25 cellular contexts compared by ENCODE assay signal in genomic region chr2:34112161-34112560, GRCh38.
"Had no signal": no experiment of that assay in that cellular context is flagged by ENCODE, and none has a peak within 500 bp of the region (broad histone marks: within the 10 kb centered on the region; RNA-seq: fewer than 3 reads in every experiment).

No MANE protein-coding gene starts in this region.

- ATAC-seq: natural killer cell treated with Interleukin-12 subunit alpha and Interleukin-12 subunit beta and Interleukin-15 and Interleukin-18, amount 100 ng/mL, for 72 hours; pancreas; right cardiac atrium; right lobe of liver; stimulated activated effector memory CD8-positive, alpha-beta T cell treated with anti-CD3 and anti-CD28 coated beads, Interleukin-12 subunit alpha, Interleukin-12 subunit beta, amount 100 ng/mL, for 72 hours; stimulated activated naive B cell treated with anti-CD40 and anti-IgM and Interleukin-4, amounts not matched to agents 10 μg/mL and 1 μg/mL and 100 μg/mL, for 72 hours had no signal

- H3K27me3 ChIP-seq: neutrophil, pancreas, right lobe of liver, sigmoid colon, stomach, thyroid gland, tibial nerve, upper lobe of left lung, vagina had no signal

- H3K4me3 ChIP-seq: pancreas, prostate gland, right lobe of liver, sigmoid colon, stomach, thoracic aorta, thyroid gland, tibial nerve, upper lobe of left lung, vagina had no signal

- H3K27ac ChIP-seq: neutrophil, pancreas, prostate gland, right lobe of liver, sigmoid colon, stomach, thoracic aorta, thyroid gland, tibial nerve, upper lobe of left lung, vagina had no signal

- H3K4me1 ChIP-seq: pancreas, prostate gland, right lobe of liver, sigmoid colon, stomach, thyroid gland, tibial nerve, upper lobe of left lung, vagina had no signal

- DNase-seq: nephron progenitor cell; nucleus accumbens; pancreas; right cardiac atrium; right lobe of liver; sigmoid colon; small intestine; stimulated activated CD4-positive, alpha-beta T cell treated with anti-CD3 and anti-CD28 coated beads, Interleukin-15, amount 100 ng/mL, for 24 hours; stimulated activated CD4-positive, alpha-beta T cell treated with anti-CD3 and anti-CD28 coated beads, Interleukin-2, amount 100 ng/mL, for 24 hours; stimulated activated CD4-positive, alpha-beta T cell treated with anti-CD3 and anti-CD28 coated beads, Interleukin-2, amount 100 ng/mL, for 48 hours; stimulated activated CD4-positive, alpha-beta T cell treated with anti-CD3 and anti-CD28 coated beads, Interleukin-4, amount 100 ng/mL, for 24 hours; stimulated activated naive B cell treated with anti-CD40 and anti-IgM and Interleukin-4, amounts not matched to agents 10 μg/mL and 1 μg/mL and 100 μg/mL, for 72 hours; stimulated activated naive CD4-positive, alpha-beta T cell treated with Interleukin-2 at 50 U/mL for 16 hours; stomach; thyroid gland; trophoblast cell; upper lobe of left lung had no signal

- H3K9me3 ChIP-seq: neutrophil, pancreas, prostate gland, right lobe of liver, sigmoid colon, stomach, thoracic aorta, thyroid gland, tibial nerve, upper lobe of left lung, vagina had no signal

- FAIRE-seq: pancreas, small intestine, urothelium cell line had no signal

- H3K36me3 ChIP-seq: neutrophil, pancreas, prostate gland, right lobe of liver, sigmoid colon, stomach, thoracic aorta, thyroid gland, tibial nerve, upper lobe of left lung, vagina had no signal
